Comparison of ENCODE assay signal across 16 cellular contexts in the genomic region with DNA sequence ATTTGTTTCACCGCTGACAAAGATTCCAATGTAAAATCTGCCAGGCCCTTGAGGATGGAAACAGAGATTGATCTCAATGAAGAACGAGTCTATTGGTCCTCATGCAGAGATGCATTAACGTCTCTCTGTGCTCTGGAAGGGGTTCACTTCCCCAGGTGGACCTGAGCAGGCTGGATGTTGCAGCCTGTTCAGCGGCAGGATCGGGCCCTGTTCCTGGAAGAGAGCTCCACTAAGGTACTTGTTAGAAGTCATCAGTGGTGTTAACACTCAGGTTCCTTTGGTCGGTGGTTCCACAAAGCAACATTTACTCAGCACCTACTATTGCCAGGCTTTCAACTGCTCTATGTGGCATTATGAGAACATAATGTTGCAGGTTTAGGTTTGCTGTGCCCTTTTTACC.
"Had no signal": no experiment of that assay in that cellular context is flagged by ENCODE, and none has a peak within 500 bp of the region (broad histone marks: within the 10 kb centered on the region; RNA-seq: fewer than 3 reads in every experiment).

No MANE protein-coding gene starts in this region.

- H3K36me3 ChIP-seq: brain microvascular endothelial cell, SJSA1 had no signal

- H3K9me3 Mint-ChIP-seq: activated B cell treated with CpG ODN at 0.5 μM for 24 hours; activated CD4-positive, alpha-beta T cell treated with anti-CD3 and anti-CD28 coated beads, Interleukin-2, amount 10 ng/mL, durations not matched to agents 24 days and 14 days; natural killer cell had no signal

- H3K27ac Mint-ChIP-seq: activated B cell treated with CpG ODN at 0.5 μM for 24 hours; activated CD4-positive, alpha-beta T cell treated with anti-CD3 and anti-CD28 coated beads, Interleukin-2, amount 10 ng/mL, durations not matched to agents 24 days and 14 days; activated naive CD8-positive, alpha-beta T cell; natural killer cell had no signal

- DNase-seq: activated B cell treated with CpG ODN at 0.5 μM for 24 hours; activated CD4-positive, alpha-beta T cell treated with anti-CD3 and anti-CD28 coated beads, Interleukin-2, amount 10 ng/mL, durations not matched to agents 24 days and 14 days; activated CD8-positive, alpha-beta memory T cell treated with anti-CD3 and anti-CD28 coated beads, Interleukin-2, amount 50 U/mL, for 48 hours; activated gamma-delta T cell treated with Interleukin-2 at 50 U/mL for 16 hours; amniotic stem cell; brain microvascular endothelial cell; effector CD8-positive, alpha-beta T cell; foreskin melanocyte; left colon; mammary epithelial cell; natural killer cell; posterior cingulate gyrus; stimulated activated naive CD8-positive, alpha-beta T cell treated with anti-CD3 and anti-CD28 coated beads, Interleukin-15, Interleukin-2, amounts not matched to agents 100 U/mL and 50 U/mL, for 24 hours had no signal

- ATAC-seq: left colon; natural killer cell; stimulated activated naive CD8-positive, alpha-beta T cell treated with anti-CD3 and anti-CD28 coated beads, Interleukin-15, Interleukin-2, amounts not matched to agents 100 U/mL and 50 U/mL, for 24 hours had no signal

- H3K4me3 ChIP-seq: SJSA1, smooth muscle cell had no signal

- H3K36me3 Mint-ChIP-seq: natural killer cell had no signal

- H3K27me3 Mint-ChIP-seq: activated B cell treated with CpG ODN at 0.5 μM for 24 hours; activated CD4-positive, alpha-beta T cell treated with anti-CD3 and anti-CD28 coated beads, Interleukin-2, amount 10 ng/mL, durations not matched to agents 24 days and 14 days; activated naive CD8-positive, alpha-beta T cell had no signal

- H3K9me3 ChIP-seq: SJSA1 had no signal

- H3K4me2 ChIP-seq: smooth muscle cell had no signal

- H3K4me3 Mint-ChIP-seq: activated B cell treated with CpG ODN at 0.5 μM for 24 hours; activated CD4-positive, alpha-beta T cell treated with anti-CD3 and anti-CD28 coated beads, Interleukin-2, amount 10 ng/mL, durations not matched to agents 24 days and 14 days; activated naive CD8-positive, alpha-beta T cell; natural killer cell had no signal

- H3K27ac ChIP-seq: brain microvascular endothelial cell, SJSA1 had no signal

- H3K4me1 Mint-ChIP-seq: activated CD4-positive, alpha-beta T cell treated with anti-CD3 and anti-CD28 coated beads, Interleukin-2, amount 10 ng/mL, durations not matched to agents 24 days and 14 days had no signal

- H3K27me3 ChIP-seq: brain microvascular endothelial cell, SJSA1 had no signal
